ENCODE assay signal across 28 cellular contexts in the genomic region with DNA sequence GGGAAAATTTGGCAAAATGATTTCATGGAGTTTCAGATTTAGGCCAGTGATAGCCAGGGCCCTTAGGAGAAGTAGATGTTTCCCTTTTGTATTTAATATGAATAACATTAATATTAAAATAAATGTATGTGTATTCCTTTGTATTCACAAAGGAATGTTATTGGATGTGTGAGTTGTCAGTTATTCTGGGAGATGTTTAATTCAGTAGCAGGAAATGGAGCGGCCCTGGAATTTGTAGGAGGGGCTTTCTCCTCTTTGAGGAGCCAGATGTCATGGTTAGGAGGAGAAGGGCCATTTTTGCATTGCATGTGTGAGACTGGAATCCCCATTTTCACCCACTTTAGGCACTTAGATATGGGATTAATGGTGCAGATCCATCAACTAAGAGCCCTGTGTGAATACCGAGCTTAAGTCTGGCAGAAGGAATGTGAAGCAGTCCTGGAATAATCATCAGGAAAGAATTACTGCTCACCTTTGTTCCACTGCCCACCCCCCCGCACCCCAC.
DNase-seq lines count a peak whose midpoint lies in the region; ATAC-seq and TF ChIP-seq lines count a peak whose summit lies in the region.
"Had no signal": no experiment of that assay in that cellular context is flagged by ENCODE, and none has a peak within 500 bp of the region (broad histone marks: within the 10 kb centered on the region; RNA-seq: fewer than 3 reads in every experiment).

No MANE protein-coding gene starts in this region.

- H3K4me1 ChIP-seq in neural progenitor cell, result peaks cover 30% of the 10 kb centered on the region
- H3K4me1 ChIP-seq: tibial nerve had no signal

- DNase-seq in DMS53 (lab: John Stamatoyannopoulos, UW) (peak; percentile 6), DMS53 treated with DMSO at 0.1 percent for 48 hours (lab: John Stamatoyannopoulos, UW; ENCODE audit: unreplicated experiment) (no peak), LHCN-M2 (ENCODE audit: low read depth) (peak; percentile 10), fibroblast of pulmonary artery (ENCODE audit: low read depth) (peak; percentile 15), neural progenitor cell (ENCODE audit: low spot score) (peak; percentile 11), DMS153 treated with DMSO at 0.1 percent for 48 hours (lab: John Stamatoyannopoulos, UW; ENCODE audit: unreplicated experiment) (no peak), caudate nucleus (lab: John Stamatoyannopoulos, UW) (no peak)
- DNase-seq: 8988T; activated effector memory CD4-positive, alpha-beta T cell treated with Interleukin-2 at 50 U/mL for 16 hours; AML-193; aorta; CD8-positive, alpha-beta memory T cell; central memory CD4-positive, alpha-beta T cell; DND-41; HFFc6; hippocampal formation; immature natural killer cell; natural killer cell; NCI-H1092 treated with DMSO at 0.1 percent for 48 hours; NCI-H187 treated with DMSO at 0.1 percent for 48 hours; NCI-H345; stimulated activated CD4-positive, alpha-beta T cell treated with anti-CD3 and anti-CD28 coated beads, Interleukin-1b, Interleukin-23, amount 100 ng/mL, for 48 hours; T-helper 1 cell had no signal

- no peaks in the 10 kb centered on the region for H3K27me3 ChIP-seq in neural progenitor cell
- H3K27me3 ChIP-seq: tibial nerve had no signal

- H3K9me3 Mint-ChIP-seq in neural progenitor cell, result no peaks in the 10 kb centered on the region
- H3K9me3 Mint-ChIP-seq: HFFc6, immature natural killer cell, natural killer cell had no signal

- H3K36me3 ChIP-seq in neural progenitor cell, result no peaks in the 10 kb centered on the region
- H3K36me3 ChIP-seq: tibial nerve had no signal

- no peaks in the 10 kb centered on the region for H3K79me2 ChIP-seq in neural progenitor cell (ENCODE audit: low read depth)

- no peak for ATAC-seq in HG03565 (IDR thresholded peaks at IDR 0.05; ENCODE audit: unreplicated experiment)
- ATAC-seq: esophagus mucosa, natural killer cell had no signal

- no peak overlapping the region for H3K4me3 Mint-ChIP-seq in neural progenitor cell
- H3K4me3 Mint-ChIP-seq: activated naive CD8-positive, alpha-beta T cell; CD8-positive, alpha-beta memory T cell; HFFc6; immature natural killer cell; natural killer cell had no signal

- H2AFZ ChIP-seq in neural progenitor cell (replicated peaks), result no peak overlapping the region

- no peak overlapping the region for H3K27ac ChIP-seq in neural progenitor cell
- no peak overlapping the region for H3K27ac ChIP-seq in caudate nucleus (ENCODE audit: low read depth, low read length)
- H3K27ac ChIP-seq: tibial nerve had no signal

- no peaks in the 10 kb centered on the region for H3F3A ChIP-seq in neural progenitor cell (ENCODE audit: low read depth)

- H3K27me3 Mint-ChIP-seq in neural progenitor cell (ENCODE audit: insufficient read depth, low read depth), result no peaks in the 10 kb centered on the region
- H3K27me3 Mint-ChIP-seq: activated naive CD8-positive, alpha-beta T cell had no signal

- H3K4me3 ChIP-seq in fibroblast of pulmonary artery (replicated peaks; ENCODE audit: low read depth, low read length) (no peak overlapping the region), neural progenitor cell (no peak overlapping the region)
- H3K4me3 ChIP-seq: smooth muscle cell, tibial nerve had no signal

- H3K9ac ChIP-seq in neural progenitor cell, result no peak overlapping the region

- H3K36me3 Mint-ChIP-seq in neural progenitor cell, result no peaks in the 10 kb centered on the region
- H3K36me3 Mint-ChIP-seq: immature natural killer cell, natural killer cell had no signal

- H3K4me1 Mint-ChIP-seq in neural progenitor cell, result peaks cover 19% of the 10 kb centered on the region

- no peak overlapping the region for H3K27ac Mint-ChIP-seq in neural progenitor cell
- H3K27ac Mint-ChIP-seq: activated naive CD8-positive, alpha-beta T cell; CD8-positive, alpha-beta memory T cell; HFFc6; immature natural killer cell; natural killer cell had no signal

- H3K9me3 ChIP-seq in neural progenitor cell (ENCODE audit: low read depth), result no peaks in the 10 kb centered on the region
- H3K9me3 ChIP-seq: tibial nerve had no signal

- no peaks in the 10 kb centered on the region for H4K20me1 ChIP-seq in neural progenitor cell (ENCODE audit: low read depth)

- H3K4me2 ChIP-seq in neural progenitor cell, result peak overlapping the region; percentile 5
- H3K4me2 ChIP-seq: smooth muscle cell had no signal

- TF ChIP-seq CTCF in fibroblast of pulmonary artery (IDR thresholded peaks at IDR 0.05; ENCODE audit: low read length, missing control alignments), result no peak
- no peak for TF ChIP-seq CTCF in neural progenitor cell (IDR thresholded peaks at IDR 0.05)

Comparison
In these comparisons a context has a peak if more than half of its experiments do, and no peak if none do; other contexts are left out.
1. DNase-seq: peak in DMS53 (single experiment), LHCN-M2 (single experiment), fibroblast of pulmonary artery (single experiment) and neural progenitor cell (single experiment); none in DMS53 treated with DMSO at 0.1 percent for 48 hours (single experiment), DMS153 treated with DMSO at 0.1 percent for 48 hours (single experiment) and caudate nucleus (0 of 61).